8 cellular contexts compared by ENCODE assay signal in the genomic region with DNA sequence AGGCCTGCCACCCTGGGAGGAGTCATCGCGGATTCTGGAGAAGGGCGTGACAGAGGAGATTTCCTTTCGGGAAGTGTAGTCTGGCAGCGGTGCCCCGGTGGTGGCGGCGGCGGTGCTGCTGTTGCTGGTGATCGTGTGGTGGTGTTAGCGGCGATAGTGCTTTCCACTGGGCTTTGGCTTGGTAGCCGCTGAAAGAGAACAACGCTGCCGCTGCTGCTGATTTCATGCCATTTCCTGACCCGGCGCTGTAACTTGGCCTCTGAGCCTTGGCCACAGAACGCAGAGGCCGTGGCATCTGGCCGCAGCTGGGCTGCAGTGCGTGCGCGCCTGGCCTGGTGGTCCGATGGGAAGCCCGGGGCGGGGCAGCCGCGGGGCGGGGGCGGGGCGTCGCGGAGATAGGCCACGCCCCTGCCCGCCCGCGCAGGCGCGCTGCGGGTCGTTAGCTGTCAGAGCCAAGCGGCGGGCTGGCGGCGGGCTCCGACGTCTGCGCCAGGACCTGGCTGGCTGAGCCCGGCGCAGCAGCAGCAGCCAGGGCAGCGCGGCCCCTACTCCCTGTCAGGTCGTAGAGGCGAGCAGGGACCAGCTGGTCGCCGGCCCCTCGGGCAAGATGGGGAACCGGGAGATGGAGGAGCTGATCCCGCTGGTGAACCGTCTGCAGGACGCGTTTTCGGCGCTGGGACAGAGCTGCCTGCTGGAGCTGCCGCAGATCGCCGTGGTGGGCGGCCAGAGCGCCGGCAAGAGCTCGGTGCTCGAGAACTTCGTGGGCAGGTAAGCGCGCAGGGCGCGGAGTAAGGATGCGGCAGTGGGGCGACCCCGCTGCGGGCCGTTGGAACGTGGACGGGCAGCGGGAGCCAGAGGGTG. TPM values are rescaled to one million over a fixed set of nuclear protein-coding genes. Genes with fewer than 3 reads are reported as not detected.
DNase-seq lines count a peak whose midpoint lies in the region; ATAC-seq, FAIRE-seq and TF ChIP-seq lines count a peak whose summit lies in the region.

Gene DNM3 (plus strand): TSS at position 449 of the 861 bp plus-strand sequence. CDS start 159 bp downstream, at position 608.

- TF ChIP-seq POLR2A in HepG2 (IDR thresholded peaks at IDR 0.05; ENCODE audit: insufficient read depth in 1 of 2, low read depth in 2 of 2, low read length in 2 of 2), result no peak

- no peaks in the 10 kb centered on the region for H3K4me1 ChIP-seq in HepG2 (ENCODE audit: insufficient read depth, low read length)

- no peak within 1 kb of the TSS for H3K9ac ChIP-seq in HepG2 (ENCODE audit: insufficient read depth, low read depth, low read length)

- FAIRE-seq in HepG2 (lab: Jason Lieb, UNC), result no peak

- DNase-seq in SIG-M5 treated with dmso at 0.1 percent for 504 hours (lab: John Stamatoyannopoulos, UW; ENCODE audit: unreplicated experiment) (peak; percentile 55), SIG-M5 (lab: John Stamatoyannopoulos, UW) (no peak), NCI-H2227 treated with DMSO at 0.1 percent for 48 hours (lab: John Stamatoyannopoulos, UW) (peak; percentile 94), dermis blood vessel endothelial cell (peak; percentile 80), HepG2 (ENCODE audit: low spot score) (no peak)
- DNase-seq in activated CD4-positive, alpha-beta T cell treated with anti-CD3 and anti-CD28 coated beads, Interleukin-2, amount 50 U/mL, for 24 hours (ENCODE audit: low read depth in 1 of 2, low spot score in 1 of 2), result peak; percentile 58 to 63
- DNase-seq in stimulated activated CD4-positive, alpha-beta T cell treated with anti-CD3 and anti-CD28 coated beads, Interleukin-2, amount 100 ng/mL, for 24 hours, result peak; percentile 78 to 79

- no peaks in the 10 kb centered on the region for H3K9me3 ChIP-seq in HepG2 (ENCODE audit: low read length)

- no peaks in the 10 kb centered on the region for H3K79me2 ChIP-seq in HepG2 (ENCODE audit: insufficient read depth, low read length)

- BruUV-seq in HepG2 (replicated peaks; lab: Mats Ljungman, UMichigan), result no TSS peak

- 67% methylated on average over 41 of the region's 85 CpGs for WGBS in HepG2 (ENCODE audit: low lambda C conversion rate)

- H3K36me3 ChIP-seq in HepG2 (replicated peaks in 1 of 2; ENCODE audit: control insufficient read depth in 1 of 2, insufficient read depth in 2 of 2, low read length in 2 of 2), result no peaks in the 10 kb centered on the region

- TF ChIP-seq CTCF in HepG2 (CRISPR knock-in tag; IDR thresholded peaks at IDR 0.05), result no peak

- no peak within 1 kb of the TSS for H3K4me2 ChIP-seq in HepG2 (ENCODE audit: low read depth, low read length)

- CTCF ChIA-PET in HepG2 (lab: Yijun Ruan, JAX; ENCODE audit: low intra/inter-chr PET ratio, low total read pairs), result no interaction called here

- 0 out of 5 replicates have a peak, but pooled peaks cover 0 to 7% of the 10 kb centered on the region in 2 experiments for H3K27me3 ChIP-seq in HepG2 (ENCODE audit: control insufficient read depth in 1 of 2, insufficient read depth in 2 of 2, low read length in 2 of 2)

- TF ChIP-seq RAD21 in HepG2 (CRISPR knock-in tag; IDR thresholded peaks at IDR 0.05), result no peak

- ATAC-seq in HG03060 (IDR thresholded peaks at IDR 0.05; ENCODE audit: low read depth, unreplicated experiment), result peak; percentile 34
- no peak; the same call in 2 of the 3 replicates for ATAC-seq in HepG2

- POLR2A ChIA-PET in HepG2 (lab: Yijun Ruan, JAX), result no interaction called here

- in situ Hi-C loops in HepG2 (cut with HindIII; ENCODE audit: extremely low pct_ligation_motif_present, low pct_unique_long_range_greater_than_20kb), result no loop called here

- H3K27ac ChIP-seq in HepG2 (ENCODE audit: extremely low read length, insufficient read depth, low read length), result no peak within 1 kb of the TSS

- no peak within 1 kb of the TSS for H3K4me3 ChIP-seq in HepG2 (replicated peaks in 1 of 3; ENCODE audit: insufficient read depth in 1 of 3, low read depth in 2 of 3, low read length in 3 of 3)

- no peaks in the 10 kb centered on the region for H4K20me1 ChIP-seq in HepG2 (ENCODE audit: insufficient read depth, low read length)

- TF ChIP-seq EP300 in HepG2 (IDR thresholded peaks at IDR 0.05; ENCODE audit: low read depth in 2 of 2, low read length in 2 of 2), result no peak
- no peak for TF ChIP-seq EP300 in HepG2 (CRISPR knock-in tag; IDR thresholded peaks at IDR 0.05; ENCODE audit: borderline replicate concordance)

- H2AFZ ChIP-seq in HepG2 (ENCODE audit: low read length), result no peak within 1 kb of the TSS

- intact Hi-C loops in HepG2 (cut with micrococcal nuclease; ENCODE audit: unreplicated experiment), result no loop called here

TF ChIP-seq in HepG2, 621 proteins besides CTCF, POLR2A, EP300 and RAD21:
- TF ChIP-seq DR1 (CRISPR knock-in tag; IDR thresholded peaks at IDR 0.05) (no peak), ZNF777 (CRISPR knock-in tag; IDR thresholded peaks at IDR 0.05) (peak; percentile 29; the same call in 1 of the 2 replicates)

RNA-seq across cellular contexts. Expression of gene DNM3, which starts in this region (rescaled TPM):
- total RNA-seq in dermis blood vessel endothelial cell (4.2 and 8.2 TPM in 2 replicates), HepG2 (2016; rRNA removed; fragmentation: Illumina TruSeq; extraction: Trizol) (not detected in 2 replicates)
- not detected in 2 replicates for total RNA-seq in HepG2 (2016; cell fraction: cytosol; rRNA removed; fragmentation: Illumina TruSeq; extraction: Trizol; ENCODE audit: low read depth)
- not detected in 2 replicates for total RNA-seq in HepG2 (2016; cell fraction: insoluble cytoplasmic fraction; rRNA removed; fragmentation: Illumina TruSeq; extraction: Trizol)
- not detected in 2 replicates for total RNA-seq in HepG2 (2016; cell fraction: membrane; rRNA removed; fragmentation: Illumina TruSeq; extraction: Trizol)
- 0.34 and 0.38 TPM in 2 replicates for total RNA-seq in HepG2 (2016; cell fraction: nucleus; rRNA removed; fragmentation: Illumina TruSeq; extraction: Trizol)
- polyA plus RNA-seq in HepG2 (2011; rRNA removed), result 0.05 and 0.14 TPM in 2 replicates
- 0.01 TPM in 1 of 2 replicates, not detected in the other for polyA plus RNA-seq in HepG2 (2011; cell fraction: cytosol; rRNA removed)
- polyA plus RNA-seq in HepG2 (2011; cell fraction: nucleus; rRNA removed), result 0.10 and 0.16 TPM in 2 replicates
- 0.03 and 0.16 TPM in 2 replicates for polyA plus RNA-seq in HepG2 (2012)
- polyA plus RNA-seq in HepG2 (2016; cell fraction: cytosol; fragmentation: Illumina TruSeq; extraction: Trizol; ENCODE audit: low read depth), result not detected in 2 replicates
- polyA plus RNA-seq in HepG2 (2016; cell fraction: insoluble cytoplasmic fraction; fragmentation: Illumina TruSeq; extraction: Trizol; ENCODE audit: low read depth), result not detected in 2 replicates
- not detected in 2 replicates for polyA plus RNA-seq in HepG2 (2016; cell fraction: membrane; fragmentation: Illumina TruSeq; extraction: Trizol; ENCODE audit: low read depth)
- 0.05 TPM in 1 of 2 replicates, not detected in the other for polyA plus RNA-seq in HepG2 (2016; cell fraction: nucleus; fragmentation: Illumina TruSeq; extraction: Trizol; ENCODE audit: insufficient read depth, low read depth)
- polyA minus RNA-seq in HepG2 (2011; rRNA and poly(A)+ RNA removed; ENCODE audit: low replicate concordance), result 1.1 TPM in 1 of 2 replicates, not detected in the other
- not detected in 2 replicates for polyA minus RNA-seq in HepG2 (2011; cell fraction: cytosol; rRNA and poly(A)+ RNA removed)
- polyA minus RNA-seq in HepG2 (2011; cell fraction: nucleus; rRNA and poly(A)+ RNA removed), result 0.26 and 0.75 TPM in 2 replicates

Comparison
In these comparisons a context has a peak if more than half of its experiments do, and no peak if none do; other contexts are left out.
1. DNase-seq: peak in SIG-M5 treated with dmso at 0.1 percent for 504 hours (single experiment), NCI-H2227 treated with DMSO at 0.1 percent for 48 hours (single experiment), activated CD4-positive, alpha-beta T cell treated with anti-CD3 and anti-CD28 coated beads, Interleukin-2, amount 50 U/mL, for 24 hours (2 of 2), dermis blood vessel endothelial cell (single experiment) and stimulated activated CD4-positive, alpha-beta T cell treated with anti-CD3 and anti-CD28 coated beads, Interleukin-2, amount 100 ng/mL, for 24 hours (2 of 2); none in SIG-M5 (single experiment) and HepG2 (single experiment).